In genomic region chr1:189429610-189430009, GRCh38 we compare ENCODE assay signal across 8 cellular contexts.
DNase-seq lines count a peak whose midpoint lies in the region; ATAC-seq and TF ChIP-seq lines count a peak whose summit lies in the region.

No MANE protein-coding gene starts in this region.

- no peak for TF ChIP-seq EP300 in Ishikawa (IDR thresholded peaks at IDR 0.05; ENCODE audit: borderline replicate concordance)

- H3K9ac ChIP-seq in SU-DHL-6 (ENCODE audit: low read length), result no peak overlapping the region

- no peak overlapping the region for H3K27ac ChIP-seq in SU-DHL-6 (ENCODE audit: low read depth, low read length)

- H2AFZ ChIP-seq in SU-DHL-6 (ENCODE audit: low read depth, low read length, severe bottlenecking), result peak overlapping the region; percentile 43

- no peaks in the 10 kb centered on the region for H3K36me3 ChIP-seq in SU-DHL-6 (ENCODE audit: low read length)

- no peaks in the 10 kb centered on the region for H3F3A ChIP-seq in SU-DHL-6 (ENCODE audit: insufficient read depth)

- ATAC-seq in left lobe of liver (peak; percentile 55), GM21576 (IDR thresholded peaks at IDR 0.05; ENCODE audit: unreplicated experiment) (no peak)

- H3K4me3 ChIP-seq in SU-DHL-6 (ENCODE audit: insufficient read depth, low read length, poor library complexity, severe bottlenecking), result no peak overlapping the region

- DNase-seq in Daoy (ENCODE audit: low read depth) (peak; percentile 49), left lobe of liver (ENCODE audit: low spot score) (no peak), mesenteric fat pad (ENCODE audit: low spot score) (no peak), NCI-H510A treated with DMSO at 0.1 percent for 48 hours (lab: John Stamatoyannopoulos, UW) (no peak)
- DNase-seq in activated CD4-positive, alpha-beta T cell treated with anti-CD3 and anti-CD28 coated beads, Interleukin-2, amount 50 U/mL, for 4 hours, result no peak

- no peak overlapping the region for H3K4me2 ChIP-seq in SU-DHL-6 (ENCODE audit: low read depth, low read length, poor library complexity, severe bottlenecking)

- no peaks in the 10 kb centered on the region for H4K20me1 ChIP-seq in SU-DHL-6 (ENCODE audit: low read depth, low read length)

- peak; percentile 80 for TF ChIP-seq RAD21 in Ishikawa (IDR thresholded peaks at IDR 0.05; ENCODE audit: low read depth)

- no peaks in the 10 kb centered on the region for H3K9me2 ChIP-seq in SU-DHL-6 (replicated peaks; ENCODE audit: insufficient read depth, low read length)

- peak; percentile 61 for TF ChIP-seq CTCF in SU-DHL-6 (IDR thresholded peaks at IDR 0.05; ENCODE audit: insufficient read depth, low read length, poor library complexity, severe bottlenecking)

- no peaks in the 10 kb centered on the region for H3K9me3 ChIP-seq in SU-DHL-6 (ENCODE audit: insufficient read depth, low read length)

- H3K79me2 ChIP-seq in SU-DHL-6 (ENCODE audit: insufficient read depth, low read length), result no peaks in the 10 kb centered on the region

- H3K27me3 ChIP-seq in SU-DHL-6 (ENCODE audit: low read length), result no peaks in the 10 kb centered on the region

TF ChIP-seq in Ishikawa, 13 proteins besides CTCF, POLR2A, EP300 and RAD21:
- TF ChIP-seq NFIC (IDR thresholded peaks at IDR 0.05), result no peak
- TF ChIP-seq TEAD4 (IDR thresholded peaks at IDR 0.05), result no peak
- no peak for TF ChIP-seq TCF12 (IDR thresholded peaks at IDR 0.05; ENCODE audit: low read depth)
- TF ChIP-seq CREB1 (IDR thresholded peaks at IDR 0.05; ENCODE audit: low read depth), result no peak
- TF ChIP-seq CEBPB (IDR thresholded peaks at IDR 0.05), result no peak
- no peak for TF ChIP-seq USF1 (IDR thresholded peaks at IDR 0.05)
- no peak for TF ChIP-seq YY1 (IDR thresholded peaks at IDR 0.05; ENCODE audit: low read depth)
- no peak for TF ChIP-seq EGR1 (IDR thresholded peaks at IDR 0.05)
- TF ChIP-seq ZBTB7A (IDR thresholded peaks at IDR 0.05; ENCODE audit: low read depth), result no peak
- TF ChIP-seq REST (IDR thresholded peaks at IDR 0.05; ENCODE audit: low read depth), result no peak
- no peak for TF ChIP-seq FOXM1 (IDR thresholded peaks at IDR 0.05; ENCODE audit: borderline replicate concordance, low read depth)
- no peak for TF ChIP-seq MAX (IDR thresholded peaks at IDR 0.05)
- no peak for TF ChIP-seq TAF1 (IDR thresholded peaks at IDR 0.05; ENCODE audit: low read depth)
TF ChIP-seq in Ishikawa: peak in this region for 0.
